In the genomic region with DNA sequence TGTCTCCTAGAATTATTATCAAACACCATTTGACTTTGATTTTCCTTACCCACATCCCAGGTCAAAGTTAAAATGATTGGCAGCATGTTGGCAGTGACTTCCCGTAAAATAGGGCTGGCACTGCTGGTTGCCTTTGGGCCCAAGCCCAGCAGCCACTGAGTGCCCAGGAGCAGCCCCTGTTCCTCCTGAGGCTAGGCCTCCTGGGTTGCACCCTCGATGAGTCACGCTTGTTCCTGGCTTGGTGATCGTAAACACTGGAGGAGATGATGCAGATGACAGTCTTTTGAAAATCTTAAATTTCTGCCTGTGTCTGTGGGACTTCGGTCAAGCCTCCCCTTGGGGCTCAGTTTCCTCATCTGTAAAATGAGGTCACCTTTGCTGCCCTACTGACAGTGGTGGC, we compare ENCODE assay signal across 14 cellular contexts.
DNase-seq lines count a peak whose midpoint lies in the region; ATAC-seq, FAIRE-seq and TF ChIP-seq lines count a peak whose summit lies in the region.
"Had no signal": no experiment of that assay in that cellular context is flagged by ENCODE, and none has a peak within 500 bp of the region (broad histone marks: within the 10 kb centered on the region; RNA-seq: fewer than 3 reads in every experiment).

No MANE protein-coding gene starts in this region.

- TF ChIP-seq CTCF in cardiac fibroblast (IDR thresholded peaks at IDR 0.05; ENCODE audit: low read depth, low read length) (no peak), type B pancreatic cell (conservative IDR thresholded peaks at IDR 0.05) (no peak)

- POLR2A ChIA-PET in CD8-positive, alpha-beta memory T cell (lab: Charles Lee) = no interaction called here

- CTCF ChIA-PET in CD8-positive, alpha-beta memory T cell (lab: Charles Lee) = no interaction called here

- no peaks in the 10 kb centered on the region for H3K4me1 ChIP-seq in small intestine (ENCODE audit: control insufficient read depth in 2 of 2, insufficient read depth in 1 of 2, low read depth in 1 of 2, low read length in 1 of 2)
- no peaks in the 10 kb centered on the region for H3K4me1 ChIP-seq in CD8-positive, alpha-beta memory T cell (ENCODE audit: insufficient read depth, low read length)

- ATAC-seq in HG02759 (IDR thresholded peaks at IDR 0.05; ENCODE audit: unreplicated experiment) = no peak
- ATAC-seq: natural killer cell had no signal

- H3K4me3 Mint-ChIP-seq in type B pancreatic cell = no peak overlapping the region
- H3K4me3 Mint-ChIP-seq in CD8-positive, alpha-beta memory T cell = no peak overlapping the region
- H3K4me3 Mint-ChIP-seq: activated naive CD4-positive, alpha-beta T cell treated with anti-CD3 and anti-CD28 coated beads, Interleukin-2, amount 10 ng/mL, durations not matched to agents 7 days and 5 days; natural killer cell; stimulated activated naive CD8-positive, alpha-beta T cell treated with anti-CD3 and anti-CD28 coated beads, Interleukin-15, Interleukin-2, amounts not matched to agents 100 ng/mL and 50 ng/mL, for 24 hours had no signal

- H3K4me3 ChIP-seq in cardiac fibroblast (replicated peaks in 1 of 2; ENCODE audit: low read depth in 2 of 2, low read length in 2 of 2) = no peak overlapping the region
- H3K4me3 ChIP-seq in small intestine (ENCODE audit: low read depth in 1 of 2, low read length in 2 of 2) = no peak overlapping the region
- H3K4me3 ChIP-seq in CD8-positive, alpha-beta memory T cell (ENCODE audit: low read length) = no peak overlapping the region

- H3K27me3 ChIP-seq in small intestine (ENCODE audit: control insufficient read depth in 2 of 2, insufficient read depth in 2 of 2, low read length in 2 of 2) = peaks cover 0 to 2% of the 10 kb centered on the region in 2 donors
- H3K27me3 ChIP-seq in CD8-positive, alpha-beta memory T cell (ENCODE audit: insufficient read depth, low read length, poor library complexity, severe bottlenecking) = no peaks in the 10 kb centered on the region

- no peaks in the 10 kb centered on the region for H3K9me3 ChIP-seq in small intestine (ENCODE audit: control insufficient read depth, low read depth)
- no peaks in the 10 kb centered on the region for H3K9me3 ChIP-seq in CD8-positive, alpha-beta memory T cell (ENCODE audit: low read length)

- H3K27ac ChIP-seq in small intestine (ENCODE audit: low read depth in 1 of 2, low read length in 1 of 2) = no peak overlapping the region
- no peak overlapping the region for H3K27ac ChIP-seq in CD8-positive, alpha-beta memory T cell (ENCODE audit: low read depth, low read length)

- no peaks in the 10 kb centered on the region for H3K36me3 Mint-ChIP-seq in type B pancreatic cell
- H3K36me3 Mint-ChIP-seq in CD8-positive, alpha-beta memory T cell = no peaks in the 10 kb centered on the region
- H3K36me3 Mint-ChIP-seq: activated naive CD4-positive, alpha-beta T cell treated with anti-CD3 and anti-CD28 coated beads, Interleukin-2, amount 10 ng/mL, durations not matched to agents 7 days and 5 days; natural killer cell had no signal

- FAIRE-seq in small intestine (lab: Jason Lieb, UNC) = no peak
- FAIRE-seq: RCC 7860 had no signal

- peaks cover 16% of the 10 kb centered on the region for H3K4me1 Mint-ChIP-seq in type B pancreatic cell (ENCODE audit: unreplicated experiment)
- peaks cover 10 to 14% (median 13%) of the 10 kb centered on the region in 3 donors for H3K4me1 Mint-ChIP-seq in CD8-positive, alpha-beta memory T cell

- H3K27ac Mint-ChIP-seq in type B pancreatic cell = no peak overlapping the region
- H3K27ac Mint-ChIP-seq in CD8-positive, alpha-beta memory T cell = peak overlapping the region in 1 of 8 donors; percentile 43
- H3K27ac Mint-ChIP-seq: natural killer cell; stimulated activated naive CD8-positive, alpha-beta T cell treated with anti-CD3 and anti-CD28 coated beads, Interleukin-15, Interleukin-2, amounts not matched to agents 100 ng/mL and 50 ng/mL, for 24 hours had no signal

- H3K9me3 Mint-ChIP-seq in type B pancreatic cell = no peaks in the 10 kb centered on the region
- no peaks in the 10 kb centered on the region for H3K9me3 Mint-ChIP-seq in CD8-positive, alpha-beta memory T cell
- H3K9me3 Mint-ChIP-seq: activated naive CD4-positive, alpha-beta T cell treated with anti-CD3 and anti-CD28 coated beads, Interleukin-2, amount 10 ng/mL, durations not matched to agents 7 days and 5 days; natural killer cell; stimulated activated naive CD8-positive, alpha-beta T cell treated with anti-CD3 and anti-CD28 coated beads, Interleukin-15, Interleukin-2, amounts not matched to agents 100 ng/mL and 50 ng/mL, for 24 hours had no signal

- no peaks in the 10 kb centered on the region for H3K36me3 ChIP-seq in small intestine (ENCODE audit: control insufficient read depth in 2 of 2, insufficient read depth in 2 of 2, low read length in 2 of 2)
- no peaks in the 10 kb centered on the region for H3K36me3 ChIP-seq in CD8-positive, alpha-beta memory T cell (ENCODE audit: insufficient read depth, low read length)

- 30 to 58% (median 47%) methylated on average over 5 of the region's 5 CpGs for WGBS in small intestine, 3 donors

- H3K27me3 Mint-ChIP-seq in type B pancreatic cell = peaks cover 20% of the 10 kb centered on the region
- H3K27me3 Mint-ChIP-seq in CD8-positive, alpha-beta memory T cell = peaks cover 5 to 9% of the 10 kb centered on the region in 2 donors

- DNase-seq in activated CD4-positive, alpha-beta T cell treated with anti-CD3 and anti-CD28 coated beads for 48 hours = peak; percentile 15
- no peak for DNase-seq in activated CD4-positive, alpha-beta T cell treated with anti-CD3 and anti-CD28 coated beads for 1 hour
- DNase-seq in MV-4-11 (lab: John Stamatoyannopoulos, UW) (peak; percentile 13), cardiac fibroblast (ENCODE audit: low read depth in 2 of 2) (peak; percentile 34 to 42), small intestine (peak; percentile 31), type B pancreatic cell (ENCODE audit: extremely low spot score, unreplicated experiment) (no peak)
- no peak for DNase-seq in CD8-positive, alpha-beta memory T cell
- DNase-seq: activated CD4-positive, CD25-positive, alpha-beta regulatory T cell; activated naive CD4-positive, alpha-beta T cell treated with anti-CD3 and anti-CD28 coated beads, Interleukin-2, amount 10 ng/mL, durations not matched to agents 7 days and 5 days; natural killer cell; NCI-H1436 had no signal

Comparison
In these comparisons a context has a peak if more than half of its experiments do, and no peak if none do; other contexts are left out.
1. DNase-seq: peak in activated CD4-positive, alpha-beta T cell treated with anti-CD3 and anti-CD28 coated beads for 48 hours (single experiment), MV-4-11 (single experiment), cardiac fibroblast (2 of 2) and small intestine (single experiment); none in activated CD4-positive, alpha-beta T cell treated with anti-CD3 and anti-CD28 coated beads for 1 hour (single experiment), type B pancreatic cell (single experiment) and CD8-positive, alpha-beta memory T cell (0 of 5).